In the genomic region with DNA sequence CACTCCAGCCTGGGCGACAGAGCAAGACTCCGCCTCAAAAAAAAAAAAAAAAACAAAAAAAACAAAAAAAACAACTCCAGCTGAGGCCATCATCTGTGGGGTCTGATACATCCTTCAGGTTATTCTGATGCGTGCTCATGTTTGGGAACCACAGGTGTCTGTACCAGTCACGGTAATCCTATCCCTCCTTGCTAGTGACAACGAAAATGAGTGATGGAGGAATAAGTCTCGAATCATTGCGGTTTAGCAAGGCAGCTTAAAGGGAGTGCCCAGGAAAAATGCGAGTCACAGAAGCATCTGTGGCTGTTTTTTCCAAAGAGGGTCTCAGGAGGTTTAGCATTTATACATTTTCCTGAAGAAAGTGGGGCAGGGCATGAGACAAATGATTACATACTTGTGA, we compare ENCODE assay signal across 15 cellular contexts. TPM values are rescaled to one million over a fixed set of nuclear protein-coding genes. Genes with fewer than 3 reads are reported as not detected.
DNase-seq lines count a peak whose midpoint lies in the region; TF ChIP-seq lines count a peak whose summit lies in the region.
"Had no signal": no experiment of that assay in that cellular context is flagged by ENCODE, and none has a peak within 500 bp of the region (broad histone marks: within the 10 kb centered on the region; RNA-seq: fewer than 3 reads in every experiment).

No MANE protein-coding gene starts in this region.

- H3K9me3 Mint-ChIP-seq in activated CD4-positive, alpha-beta T cell treated with anti-CD3 and anti-CD28 coated beads, Interleukin-2, amount 10 ng/mL, durations not matched to agents 24 days and 14 days: peaks cover 5% of the 10 kb centered on the region
- H3K9me3 Mint-ChIP-seq: naive B cell had no signal

- DNase-seq in Daoy (ENCODE audit: low read depth) (peak; percentile 19), adipocyte (ENCODE audit: low read depth) (peak; percentile 30), NCI-H345 (lab: John Stamatoyannopoulos, UW) (no peak), vagina (ENCODE audit: extremely low spot score in 2 of 2) (no peak)
- DNase-seq in activated CD8-positive, alpha-beta memory T cell treated with anti-CD3 and anti-CD28 coated beads for 24 hours: no peak
- no peak for DNase-seq in activated CD4-positive, alpha-beta T cell treated with anti-CD3 and anti-CD28 coated beads, Interleukin-2, amount 10 ng/mL, durations not matched to agents 24 days and 14 days
- DNase-seq: gastrocnemius medialis; kidney; NCI-H1105 treated with DMSO at 0.1 percent for 48 hours; NCI-H774; stimulated activated naive CD4-positive, alpha-beta T cell treated with Interleukin-2 at 50 U/mL for 16 hours had no signal

- peak overlapping the region; percentile 32; the same call in 1 of the 2 replicates for H2AFZ ChIP-seq in Loucy (ENCODE audit: low read length)

- H3K9ac ChIP-seq in Loucy (ENCODE audit: low read depth, low read length, poor library complexity, severe bottlenecking) (peak overlapping the region; percentile 61), adipocyte (ENCODE audit: low read length) (no peak overlapping the region)

- H3K27ac ChIP-seq in mesodermal cell (ENCODE audit: low read depth, low read length, severe bottlenecking) (peak overlapping the region; percentile 68), vagina (no peak overlapping the region)
- H3K27ac ChIP-seq: C4-2B, gastrocnemius medialis had no signal

- peak overlapping the region; percentile 69 for H3K4me3 ChIP-seq in Loucy (ENCODE audit: low read length, poor library complexity, severe bottlenecking)
- H3K4me3 ChIP-seq in adipocyte (ENCODE audit: low read length): no peak overlapping the region
- no peak overlapping the region for H3K4me3 ChIP-seq in mesodermal cell (ENCODE audit: extremely low read depth, insufficient read depth, low read length, poor library complexity, severe bottlenecking)
- H3K4me3 ChIP-seq in vagina: no peak overlapping the region
- H3K4me3 ChIP-seq: gastrocnemius medialis had no signal

- WGBS in mesodermal cell (ENCODE audit: insufficient coverage in 2 of 2), 2 experiments: 83 to 84% methylated on average over 5 to 6 of the region's 8 CpGs

- H3K4me3 Mint-ChIP-seq in activated CD4-positive, alpha-beta T cell treated with anti-CD3 and anti-CD28 coated beads, Interleukin-2, amount 10 ng/mL, durations not matched to agents 24 days and 14 days: no peak overlapping the region

- no peak overlapping the region for H3K27ac Mint-ChIP-seq in activated CD4-positive, alpha-beta T cell treated with anti-CD3 and anti-CD28 coated beads, Interleukin-2, amount 10 ng/mL, durations not matched to agents 24 days and 14 days

- H3F3A ChIP-seq in Loucy (ENCODE audit: low read depth): peaks cover 4% of the 10 kb centered on the region; the same call in 1 of the 2 replicates

- H3K79me2 ChIP-seq in Loucy (ENCODE audit: insufficient read depth, low read length): no peaks in the 10 kb centered on the region

- TF ChIP-seq CTCF in Loucy (conservative IDR thresholded peaks at IDR 0.05; ENCODE audit: low read length) (no peak), vagina (IDR thresholded peaks at IDR 0.05) (no peak)

- H3K36me3 ChIP-seq in Loucy (ENCODE audit: insufficient read depth, low read length): no peaks in the 10 kb centered on the region
- no peaks in the 10 kb centered on the region for H3K36me3 ChIP-seq in adipocyte (ENCODE audit: control insufficient read depth, insufficient read depth, low read length, severe bottlenecking)
- H3K36me3 ChIP-seq in mesodermal cell (ENCODE audit: control insufficient read depth, insufficient read depth, low read length): no peaks in the 10 kb centered on the region
- H3K36me3 ChIP-seq in vagina: no peaks in the 10 kb centered on the region
- H3K36me3 ChIP-seq: gastrocnemius medialis had no signal

- no peaks in the 10 kb centered on the region for H3K9me2 ChIP-seq in Loucy (replicated peaks; ENCODE audit: low read depth, low read length)

- no peaks in the 10 kb centered on the region for H3K27me3 ChIP-seq in Loucy (ENCODE audit: insufficient read depth, low read length, poor library complexity, severe bottlenecking)
- no peaks in the 10 kb centered on the region for H3K27me3 ChIP-seq in adipocyte (replicated peaks; ENCODE audit: control insufficient read depth, insufficient read depth, low read length)
- H3K27me3 ChIP-seq in vagina: no peaks in the 10 kb centered on the region
- H3K27me3 ChIP-seq: gastrocnemius medialis had no signal

- no peaks in the 10 kb centered on the region for H3K36me3 Mint-ChIP-seq in activated CD4-positive, alpha-beta T cell treated with anti-CD3 and anti-CD28 coated beads, Interleukin-2, amount 10 ng/mL, durations not matched to agents 24 days and 14 days (ENCODE audit: low read depth)
- H3K36me3 Mint-ChIP-seq: naive B cell had no signal

- H3K4me1 Mint-ChIP-seq in activated CD4-positive, alpha-beta T cell treated with anti-CD3 and anti-CD28 coated beads, Interleukin-2, amount 10 ng/mL, durations not matched to agents 24 days and 14 days: peaks cover 44% of the 10 kb centered on the region

- H4K20me1 ChIP-seq in Loucy (ENCODE audit: insufficient read depth, low read length, poor library complexity, severe bottlenecking): no peaks in the 10 kb centered on the region

- H3K4me1 ChIP-seq in Loucy (ENCODE audit: insufficient read depth, low read length, poor library complexity, severe bottlenecking) (peaks cover 49% of the 10 kb centered on the region), adipocyte (ENCODE audit: control insufficient read depth, insufficient read depth, low read length) (peaks cover 49% of the 10 kb centered on the region), mesodermal cell (ENCODE audit: control insufficient read depth, insufficient read depth, low read length, poor library complexity, severe bottlenecking) (peaks cover 21% of the 10 kb centered on the region), vagina (peaks cover 55% of the 10 kb centered on the region)

- H3K4me2 ChIP-seq in Loucy (ENCODE audit: low read depth, low read length, poor library complexity, severe bottlenecking): peak overlapping the region; percentile 73

- H3K27me3 Mint-ChIP-seq in activated CD4-positive, alpha-beta T cell treated with anti-CD3 and anti-CD28 coated beads, Interleukin-2, amount 10 ng/mL, durations not matched to agents 24 days and 14 days: no peaks in the 10 kb centered on the region

- H3K9me3 ChIP-seq in Loucy (ENCODE audit: insufficient read depth, low read depth, low read length) (no peaks in the 10 kb centered on the region), adipocyte (ENCODE audit: control insufficient read depth, low read length) (no peaks in the 10 kb centered on the region), mesodermal cell (ENCODE audit: control insufficient read depth, low read length) (no peaks in the 10 kb centered on the region), vagina (no peaks in the 10 kb centered on the region)
- H3K9me3 ChIP-seq: gastrocnemius medialis had no signal

- no peak for TF ChIP-seq POLR2A in vagina (IDR thresholded peaks at IDR 0.05)

- intact Hi-C loops in activated CD4-positive, alpha-beta T cell treated with anti-CD3 and anti-CD28 coated beads, Interleukin-2, amount 10 ng/mL, durations not matched to agents 24 days and 14 days (cut with micrococcal nuclease): loop anchor here (10.0 kb wide), 1 partner anchor 411 kb away; no protein-coding TSS in a partner anchor
- intact Hi-C loops in vagina (cut with DNase I): no loop called here

RNA-seq across cellular contexts. Expression of a gene that starts 48.8 kb away (rescaled TPM):
- 33.0 and 71.1 TPM in 2 replicates for total RNA-seq in Daoy (2014; rRNA removed; shearing (Covaris generic))
- polyA plus RNA-seq in mesodermal cell (2013, experiment 1 of 2): 25.6 TPM
- polyA plus RNA-seq in mesodermal cell (2013, experiment 2 of 2): 32.1 TPM
- 39.0 and 43.7 TPM in 2 replicates for total RNA-seq in activated CD4-positive, alpha-beta T cell treated with anti-CD3 and anti-CD28 coated beads, Interleukin-2, amount 10 ng/mL, durations not matched to agents 24 days and 14 days
- total RNA-seq in vagina: 15.0 TPM

RNA-seq across cellular contexts. Expression of a gene that starts 53.9 kb away (rescaled TPM):
- 20.8 and 23.4 TPM in 2 replicates for total RNA-seq in Daoy (2014; rRNA removed; shearing (Covaris generic))
- polyA plus RNA-seq in mesodermal cell (2013, experiment 1 of 2): 53.2 TPM
- polyA plus RNA-seq in mesodermal cell (2013, experiment 2 of 2): 56.1 TPM
- 52.6 and 56.2 TPM in 2 replicates for total RNA-seq in activated CD4-positive, alpha-beta T cell treated with anti-CD3 and anti-CD28 coated beads, Interleukin-2, amount 10 ng/mL, durations not matched to agents 24 days and 14 days
- 50.6 TPM for total RNA-seq in vagina

Comparison
In these comparisons a context has a peak if more than half of its experiments do, and no peak if none do; other contexts are left out.
1. DNase-seq: peak in Daoy (single experiment) and adipocyte (single experiment); none in NCI-H345 (single experiment), activated CD8-positive, alpha-beta memory T cell treated with anti-CD3 and anti-CD28 coated beads for 24 hours (single experiment), activated CD4-positive, alpha-beta T cell treated with anti-CD3 and anti-CD28 coated beads, Interleukin-2, amount 10 ng/mL, durations not matched to agents 24 days and 14 days (single experiment) and vagina (0 of 2).